In genomic region chr6:43635387-43636311, GRCh38 we compare ENCODE assay signal across 8 cellular contexts. TPM values are rescaled to one million over a fixed set of nuclear protein-coding genes. Genes with fewer than 3 reads are reported as not detected.
DNase-seq lines count a peak whose midpoint lies in the region; ATAC-seq, FAIRE-seq and TF ChIP-seq lines count a peak whose summit lies in the region.

A gene with protein sequence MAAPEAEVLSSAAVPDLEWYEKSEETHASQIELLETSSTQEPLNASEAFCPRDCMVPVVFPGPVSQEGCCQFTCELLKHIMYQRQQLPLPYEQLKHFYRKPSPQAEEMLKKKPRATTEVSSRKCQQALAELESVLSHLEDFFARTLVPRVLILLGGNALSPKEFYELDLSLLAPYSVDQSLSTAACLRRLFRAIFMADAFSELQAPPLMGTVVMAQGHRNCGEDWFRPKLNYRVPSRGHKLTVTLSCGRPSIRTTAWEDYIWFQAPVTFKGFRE (plus strand): TSS chr6:43635840. CDS start chr6:43635876, 36 bp downstream.

- H3K27ac ChIP-seq in pancreas (peak within 1 kb of the TSS; percentile 15 to 67 (median 43)), thymus (ENCODE audit: low read depth) (peak within 1 kb of the TSS; percentile 91)

- no peaks in the 10 kb centered on the region for H3K27me3 Mint-ChIP-seq in activated naive CD8-positive, alpha-beta T cell treated with anti-CD3 and anti-CD28 coated beads for 36 hours

- H3K4me1 Mint-ChIP-seq in activated naive CD8-positive, alpha-beta T cell treated with anti-CD3 and anti-CD28 coated beads for 36 hours, result peaks cover 34% of the 10 kb centered on the region

- no peaks in the 10 kb centered on the region for H3K9me3 Mint-ChIP-seq in activated naive CD8-positive, alpha-beta T cell treated with anti-CD3 and anti-CD28 coated beads for 36 hours

- DNase-seq in GM12864 (ENCODE audit: low read depth) (no peak), NCI-H1417 treated with DMSO at 0.1 percent for 48 hours (lab: John Stamatoyannopoulos, UW) (peak; percentile 32), SW 1271 (lab: John Stamatoyannopoulos, UW) (peak; percentile 53 to 82), Right ventricle myocardium inferior (ENCODE audit: missing footprints) (peak; percentile 94), pancreas (peak; percentile 75 to 91 (median 80))
- peak; percentile 87 for DNase-seq in activated naive CD8-positive, alpha-beta T cell treated with anti-CD3 and anti-CD28 coated beads for 36 hours

- no peaks in the 10 kb centered on the region for H3K9me3 ChIP-seq in pancreas
- no peaks in the 10 kb centered on the region for H3K9me3 ChIP-seq in thymus (ENCODE audit: control insufficient read depth)

- no peak for FAIRE-seq in pancreas (lab: Jason Lieb, UNC)

- H3K27me3 ChIP-seq in pancreas, result no peaks in the 10 kb centered on the region
- no peaks in the 10 kb centered on the region for H3K27me3 ChIP-seq in thymus (ENCODE audit: control insufficient read depth, insufficient read depth)

- TF ChIP-seq CTCF in GM12864 (IDR thresholded peaks at IDR 0.05; ENCODE audit: low read depth, low read length, missing control alignments), result no peak
- no peak for TF ChIP-seq CTCF in pancreas (IDR thresholded peaks at IDR 0.05)

- H3K4me1 ChIP-seq in pancreas (peaks cover 0 to 23% (median 15%) of the 10 kb centered on the region in 3 donors), thymus (ENCODE audit: control insufficient read depth, insufficient read depth, low read length) (peaks cover 14% of the 10 kb centered on the region)

- intact Hi-C loops in Right ventricle myocardium inferior (cut with DNase I), result no loop called here
- intact Hi-C loops in pancreas (cut with DNase I), result no loop called here

- H3K4me3 ChIP-seq in GM12864 (ENCODE audit: low read depth, low read length) (peak within 1 kb of the TSS; percentile 72), pancreas (peak within 1 kb of the TSS; percentile 60 to 84 (median 75)), thymus (ENCODE audit: low read length) (peak within 1 kb of the TSS; percentile 93)

- peak; percentile 85 for ATAC-seq in HG02642 (IDR thresholded peaks at IDR 0.05; ENCODE audit: poor library complexity, unreplicated experiment)
- peak; percentile 90 for ATAC-seq in Right ventricle myocardium inferior
- peak; percentile 93 to 97 (median 94) for ATAC-seq in pancreas

- H3K36me3 ChIP-seq in pancreas (peaks cover 0 to 11% (median 9%) of the 10 kb centered on the region in 3 donors), thymus (ENCODE audit: control insufficient read depth, insufficient read depth) (peaks cover 21% of the 10 kb centered on the region)

- 3 to 5% methylated on average over 45 to 48 of the region's 48 CpGs for WGBS in pancreas, 2 donors
- WGBS in thymus, result 6% methylated on average over 48 of the region's 48 CpGs

- peaks cover 30% of the 10 kb centered on the region for H3K36me3 Mint-ChIP-seq in activated naive CD8-positive, alpha-beta T cell treated with anti-CD3 and anti-CD28 coated beads for 36 hours

- peak within 1 kb of the TSS; percentile 89 for H3K27ac Mint-ChIP-seq in activated naive CD8-positive, alpha-beta T cell treated with anti-CD3 and anti-CD28 coated beads for 36 hours

- H3K4me3 Mint-ChIP-seq in activated naive CD8-positive, alpha-beta T cell treated with anti-CD3 and anti-CD28 coated beads for 36 hours, result peak within 1 kb of the TSS; percentile 91

RNA-seq across cellular contexts. Expression of the gene that starts here (rescaled TPM):
- 10 to 100 TPM; 29.9 to 30.1 TPM for total RNA-seq in activated naive CD8-positive, alpha-beta T cell treated with anti-CD3 and anti-CD28 coated beads for 36 hours
- 26.7 TPM for total RNA-seq in Right ventricle myocardium inferior
- total RNA-seq in pancreas, result 10 to 100 TPM in 4 of 6 donors, 1 to 10 TPM in 2; 6.5 to 11.8 (median 10.1) TPM
- polyA plus RNA-seq in pancreas, result 10 to 100 TPM in 1 of 2 donors, 1 to 10 TPM in 1; 9.1 to 18.6 TPM
- polyA plus RNA-seq in thymus, result 33.9 TPM
